Comparison of ENCODE assay signal across 12 cellular contexts in genomic region chr3:47096955-47097354, GRCh38.
A peak's percentile ranks its signal among the peaks of the same experiment; 100 is the strongest.
DNase-seq lines count a peak whose midpoint lies in the region; ATAC-seq and TF ChIP-seq lines count a peak whose summit lies in the region.
"Had no signal": no experiment of that assay in that cellular context is flagged by ENCODE, and none has a peak within 500 bp of the region (broad histone marks: within the 10 kb centered on the region; RNA-seq: fewer than 3 reads in every experiment).

No MANE protein-coding gene starts in this region.

- H3K4me2 ChIP-seq in IMR-90 (ENCODE audit: low read depth, low read length), result peak overlapping the region; percentile 46; the same call in 1 of the 2 replicates
- H3K4me2 ChIP-seq: neural progenitor cell had no signal

- BruUV-seq in IMR-90 (replicated peaks; lab: Mats Ljungman, UMichigan), result no TSS peak

- H3K4me1 ChIP-seq in IMR-90 (ENCODE audit: control insufficient read depth, insufficient read depth, low read length), result peaks cover 9% of the 10 kb centered on the region
- H3K4me1 ChIP-seq: neural progenitor cell had no signal

- no peak overlapping the region for H4K91ac ChIP-seq in IMR-90 (ENCODE audit: insufficient read depth, low read depth, low read length)

- no peaks in the 10 kb centered on the region for H3K4me1 Mint-ChIP-seq in naive B cell
- no peaks in the 10 kb centered on the region for H3K4me1 Mint-ChIP-seq in activated CD8-positive, alpha-beta memory T cell treated with anti-CD3 and anti-CD28 coated beads, Interleukin-2, amount 10 ng/mL, durations not matched to agents 7 days and 5 days
- H3K4me1 Mint-ChIP-seq: neural progenitor cell had no signal

- TF ChIP-seq CTCF in IMR-90 (conservative IDR thresholded peaks at IDR 0.05; ENCODE audit: low read depth, low read length), result no peak
- no peak for TF ChIP-seq CTCF in choroid plexus epithelial cell (conservative IDR thresholded peaks at IDR 0.05; ENCODE audit: low read depth, low read length)

- peak overlapping the region in 1 of 2 experiments; percentile 61; a peak in 1 of 4 replicates for H4K8ac ChIP-seq in IMR-90 (ENCODE audit: low read depth in 2 of 2, low read length in 2 of 2)

- WGBS in IMR-90 (ENCODE audit: extremely low coverage in 2 of 2, insufficient read length in 1 of 2), 2 experiments, result no CpG with 5 or more reads among the region's 1 CpG

- H2BK5ac ChIP-seq in IMR-90 (ENCODE audit: low read depth, low read length, poor library complexity, severe bottlenecking), result peak overlapping the region; percentile 48

- H4K20me1 ChIP-seq in IMR-90 (ENCODE audit: insufficient read depth, low read length), result no peaks in the 10 kb centered on the region

- peak overlapping the region in 5 of 6 donors; percentile 5 to 57 (median 14) for H3K27ac Mint-ChIP-seq in naive B cell
- H3K27ac Mint-ChIP-seq in activated CD8-positive, alpha-beta memory T cell treated with anti-CD3 and anti-CD28 coated beads, Interleukin-2, amount 10 ng/mL, durations not matched to agents 7 days and 5 days, result no peak overlapping the region
- H3K27ac Mint-ChIP-seq: activated naive CD4-positive, alpha-beta T cell treated with anti-CD3 and anti-CD28 coated beads, Interleukin-2, amount 50 U/mL, for 72 hours; neural progenitor cell had no signal

- CTCF ChIA-PET in IMR-90 (lab: Yijun Ruan, JAX), result no interaction called here
- CTCF ChIA-PET in activated CD8-positive, alpha-beta memory T cell treated with anti-CD3 and anti-CD28 coated beads, Interleukin-2, amount 10 ng/mL, durations not matched to agents 7 days and 5 days (lab: Charles Lee), result no interaction called here

- H3K4me3 Mint-ChIP-seq in naive B cell, result no peak overlapping the region
- no peak overlapping the region for H3K4me3 Mint-ChIP-seq in activated CD8-positive, alpha-beta memory T cell treated with anti-CD3 and anti-CD28 coated beads, Interleukin-2, amount 10 ng/mL, durations not matched to agents 7 days and 5 days
- H3K4me3 Mint-ChIP-seq: neural progenitor cell had no signal

- H3K4me3 ChIP-seq in IMR-90 (ENCODE audit: insufficient read depth, low read depth, low read length) (no peak overlapping the region), choroid plexus epithelial cell (ENCODE audit: low read depth, low read length) (no peak overlapping the region)
- H3K4me3 ChIP-seq: neural progenitor cell, SK-N-MC had no signal

- H3K14ac ChIP-seq in IMR-90 (replicated peaks; ENCODE audit: low read depth, low read length), result peak overlapping the region; percentile 43; the same call in 1 of the 2 replicates

- no peaks in the 10 kb centered on the region for H3K9me3 Mint-ChIP-seq in naive B cell
- no peaks in the 10 kb centered on the region for H3K9me3 Mint-ChIP-seq in activated CD8-positive, alpha-beta memory T cell treated with anti-CD3 and anti-CD28 coated beads, Interleukin-2, amount 10 ng/mL, durations not matched to agents 7 days and 5 days (ENCODE audit: low read depth)
- H3K9me3 Mint-ChIP-seq: activated naive CD4-positive, alpha-beta T cell treated with anti-CD3 and anti-CD28 coated beads, Interleukin-2, amount 50 U/mL, for 72 hours; neural progenitor cell had no signal

- H2AK9ac ChIP-seq in IMR-90 (replicated peaks; ENCODE audit: low read depth, low read length, poor library complexity), result no peak overlapping the region

- ATAC-seq in IMR-90 (ENCODE audit: low read depth) (peak; percentile 87), naive B cell (ENCODE audit: low read depth in 2 of 2) (no peak), HG03342 (IDR thresholded peaks at IDR 0.05; ENCODE audit: unreplicated experiment) (no peak), GM19351 (IDR thresholded peaks at IDR 0.05; ENCODE audit: unreplicated experiment) (no peak)
- no peak for ATAC-seq in activated CD8-positive, alpha-beta memory T cell treated with anti-CD3 and anti-CD28 coated beads, Interleukin-2, amount 10 ng/mL, durations not matched to agents 7 days and 5 days
- ATAC-seq: activated naive CD4-positive, alpha-beta T cell treated with anti-CD3 and anti-CD28 coated beads, Interleukin-2, amount 50 U/mL, for 72 hours had no signal

- H2BK15ac ChIP-seq in IMR-90 (ENCODE audit: low read depth, low read length), result 0 out of 3 replicates have a peak overlapping the region, but pooled peaks have one; percentile 33

- no peak for TF ChIP-seq POLR2A in IMR-90 (IDR thresholded peaks at IDR 0.05; ENCODE audit: low read depth, low read length)

- in situ Hi-C loops in IMR-90 (cut with MboI; ENCODE audit: low sequenced_read_pairs), result no loop called here

- no peak overlapping the region for H3K9ac ChIP-seq in IMR-90 (ENCODE audit: low read depth, low read length)
- H3K9ac ChIP-seq: neural progenitor cell had no signal

- intact Hi-C loops in IMR-90 (cut with micrococcal nuclease), result loop anchor here (10.0 kb wide), 1 partner anchor 228 kb away; no protein-coding TSS in a partner anchor

- no peak overlapping the region for H2AFZ ChIP-seq in IMR-90 (replicated peaks; ENCODE audit: low read length, poor library complexity)
- H2AFZ ChIP-seq: neural progenitor cell had no signal

- no peak overlapping the region; the same call in 1 of the 2 replicates for H3K23ac ChIP-seq in IMR-90 (ENCODE audit: low read depth, low read length)

- peaks cover 7% of the 10 kb centered on the region for H3K36me3 ChIP-seq in IMR-90 (ENCODE audit: control insufficient read depth, insufficient read depth, low read length)

- no peaks in the 10 kb centered on the region for H3K27me3 ChIP-seq in IMR-90 (ENCODE audit: control insufficient read depth, insufficient read depth, low read length)
- H3K27me3 ChIP-seq: neural progenitor cell had no signal

- peak overlapping the region; percentile 57; the same call in 1 of the 2 replicates for H3K56ac ChIP-seq in IMR-90 (ENCODE audit: extremely low read depth, insufficient read depth, low read length)

- peaks cover 6% of the 10 kb centered on the region; the same call in 1 of the 2 replicates for H3K9me1 ChIP-seq in IMR-90 (ENCODE audit: insufficient read depth, low read length)

- H3K36me3 Mint-ChIP-seq in naive B cell, result peaks cover 10% of the 10 kb centered on the region in 2 donors
- H3K36me3 Mint-ChIP-seq in activated CD8-positive, alpha-beta memory T cell treated with anti-CD3 and anti-CD28 coated beads, Interleukin-2, amount 10 ng/mL, durations not matched to agents 7 days and 5 days, result peaks cover 26% of the 10 kb centered on the region

- H3K27me3 Mint-ChIP-seq in naive B cell, result no peaks in the 10 kb centered on the region
- H3K27me3 Mint-ChIP-seq in activated CD8-positive, alpha-beta memory T cell treated with anti-CD3 and anti-CD28 coated beads, Interleukin-2, amount 10 ng/mL, durations not matched to agents 7 days and 5 days, result no peaks in the 10 kb centered on the region

- no peak for TF ChIP-seq RAD21 in IMR-90 (IDR thresholded peaks at IDR 0.05; ENCODE audit: low read length)

- H4K5ac ChIP-seq in IMR-90 (ENCODE audit: low read depth, low read length), result 0 out of 2 replicates have a peak overlapping the region, but pooled peaks have one; percentile 12

- DNase-seq in AG08396 (ENCODE audit: low spot score) (peak; percentile 40), IMR-90 (peak; percentile 77), choroid plexus epithelial cell (ENCODE audit: low read depth) (peak; percentile 79), naive B cell (no peak), NCI-H1092 treated with DMSO at 0.1 percent for 48 hours (lab: John Stamatoyannopoulos, UW) (no peak)
- DNase-seq in activated CD8-positive, alpha-beta memory T cell treated with anti-CD3 and anti-CD28 coated beads, Interleukin-2, amount 10 ng/mL, durations not matched to agents 7 days and 5 days, result no peak
- DNase-seq: NCI-H69 had no signal

- peak overlapping the region; percentile 75; the same call in 1 of the 2 replicates for H3K4ac ChIP-seq in IMR-90 (ENCODE audit: low read depth, low read length)

- H2AK5ac ChIP-seq in IMR-90 (ENCODE audit: low read depth, low read length), result no peak overlapping the region

- peak overlapping the region; percentile 27; the same call in 1 of the 2 replicates for H3K18ac ChIP-seq in IMR-90 (ENCODE audit: low read depth, low read length)

- peaks cover 19 to 57% of the 10 kb centered on the region in 2 experiments for H3K79me1 ChIP-seq in IMR-90 (ENCODE audit: low read depth in 1 of 2, low read length in 2 of 2)

- H3K27ac ChIP-seq in IMR-90 (ENCODE audit: insufficient read depth, low read length), result peak overlapping the region; percentile 57; the same call in 1 of the 2 replicates
- H3K27ac ChIP-seq: neural progenitor cell, SK-N-MC had no signal

- H3K9me3 ChIP-seq in IMR-90 (ENCODE audit: control insufficient read depth, insufficient read depth, low read length), result no peaks in the 10 kb centered on the region

- dilution Hi-C loops in IMR-90 (cut with HindIII; ENCODE audit: low sequenced_read_pairs, unreplicated experiment), result no loop called here

- peak overlapping the region; percentile 65 for H2BK120ac ChIP-seq in IMR-90 (ENCODE audit: low read depth, low read length)

- POLR2A ChIA-PET in IMR-90 (lab: Charles Lee; ENCODE audit: unreplicated experiment), result interaction anchor here (0.6 kb wide), 1 partner anchor 68 kb away, joined by 4 read pairs; no protein-coding TSS in a partner anchor

- H2BK20ac ChIP-seq in IMR-90 (ENCODE audit: low read depth, low read length), result peak overlapping the region; percentile 84

TF ChIP-seq in IMR-90, 13 proteins besides CTCF, POLR2A, EP300 and RAD21:
- TF ChIP-seq USF2 (IDR thresholded peaks at IDR 0.05; ENCODE audit: low read depth, low read length) (no peak), NFE2L2 (IDR thresholded peaks at IDR 0.05; ENCODE audit: low read depth, low read length) (peak; percentile 63; the same call in 1 of the 2 replicates), MAFK (IDR thresholded peaks at IDR 0.05; ENCODE audit: low read depth, low read length) (peak; percentile 77)

Comparison
In these comparisons a context has a peak if more than half of its experiments do, and no peak if none do; other contexts are left out.
1. DNase-seq: peak in AG08396 (single experiment), IMR-90 (single experiment) and choroid plexus epithelial cell (single experiment); none in naive B cell (single experiment), NCI-H1092 treated with DMSO at 0.1 percent for 48 hours (single experiment) and activated CD8-positive, alpha-beta memory T cell treated with anti-CD3 and anti-CD28 coated beads, Interleukin-2, amount 10 ng/mL, durations not matched to agents 7 days and 5 days (single experiment).